25 cellular contexts compared by ENCODE assay signal in genomic region chrX:24198101-24198500, GRCh38.
"Had no signal": no experiment of that assay in that cellular context is flagged by ENCODE, and none has a peak within 500 bp of the region (broad histone marks: within the 10 kb centered on the region; RNA-seq: fewer than 3 reads in every experiment).

No MANE protein-coding gene starts in this region.

- ATAC-seq: foreskin keratinocyte, gastroesophageal sphincter, heart right ventricle, left cardiac atrium, left lung, left ventricle myocardium superior, lower lobe of right lung, mucosa of descending colon had no signal

- H3K9me3 ChIP-seq: esophagus muscularis mucosa, gastroesophageal sphincter, heart right ventricle, left lung, lower lobe of right lung, mucosa of descending colon had no signal

- FAIRE-seq: colon, endometrium, frontal cortex, islet of Langerhans, keratinocyte had no signal

- H3K27me3 ChIP-seq: dorsolateral prefrontal cortex, esophagus muscularis mucosa, foreskin keratinocyte, gastroesophageal sphincter, heart right ventricle, left lung had no signal

- H3K4me3 ChIP-seq: coronary artery, dorsolateral prefrontal cortex, esophagus muscularis mucosa, gastroesophageal sphincter, heart right ventricle, left lung, lower lobe of right lung, mucosa of descending colon had no signal

- H3K9me3 Mint-ChIP-seq: endodermal cell had no signal

- DNase-seq: dermis blood vessel endothelial cell; dorsolateral prefrontal cortex; effector CD4-positive, alpha-beta T cell; effector memory CD4-positive, alpha-beta T cell; endodermal cell; foreskin keratinocyte; glutamatergic neuron; head of caudate nucleus; heart right ventricle; hippocampal formation; left cardiac atrium; left lung; left ventricle myocardium superior; lower lobe of right lung; mesenchymal stem cell; mucosa of descending colon had no signal

- H3K36me3 ChIP-seq: gastroesophageal sphincter, left lung, lower lobe of right lung had no signal

- H3K4me1 ChIP-seq: left lung, lower lobe of right lung had no signal

- H3K4me3 Mint-ChIP-seq: endodermal cell, mesothelial cell of epicardium had no signal

- H3K27ac ChIP-seq: coronary artery, dorsolateral prefrontal cortex, esophagus muscularis mucosa, foreskin keratinocyte, gastroesophageal sphincter, heart right ventricle, left lung, lower lobe of right lung had no signal
